In genomic region chr9:130921483-130921806, GRCh38 we compare ENCODE assay signal across 26 cellular contexts. TPM values are rescaled to one million over a fixed set of nuclear protein-coding genes. Genes with fewer than 3 reads are reported as not detected.
"Had no signal": no experiment of that assay in that cellular context is flagged by ENCODE, and none has a peak within 500 bp of the region (broad histone marks: within the 10 kb centered on the region; RNA-seq: fewer than 3 reads in every experiment).

No MANE protein-coding gene starts in this region.

- DNase-seq: activated CD4-positive, alpha-beta T cell treated with anti-CD3 and anti-CD28 coated beads for 48 hours; activated CD4-positive, alpha-beta T cell treated with anti-CD3 and anti-CD28 coated beads, Interleukin-2, amount 50 U/mL, for 48 hours; activated CD4-positive, CD25-positive, alpha-beta regulatory T cell treated with anti-CD3 and anti-CD28 coated beads, Interleukin-2, amount 50 U/mL, for 72 hours; activated CD8-positive, alpha-beta memory T cell treated with anti-CD3 and anti-CD28 coated beads for 24 hours; activated gamma-delta T cell; activated naive CD4-positive, alpha-beta T cell treated with anti-CD3 and anti-CD28 coated beads for 36 hours; activated T-cell treated with anti-CD3 and anti-CD28 coated beads, Interleukin-2, amount 50 U/mL, for 4 hours; amygdala; brain microvascular endothelial cell; KBM-7; NCI-H1092; NCI-H1417; NCI-H1694; NCI-H2029; NCI-H524; PC-3; SHP77 had no signal

- H3K9me3 ChIP-seq: SJSA1 had no signal

- H3K27ac Mint-ChIP-seq: activated naive CD4-positive, alpha-beta T cell treated with anti-CD3 and anti-CD28 coated beads for 36 hours; activated naive CD8-positive, alpha-beta T cell; T-helper 1 cell treated with Interleukin-12 subunit alpha and Interleukin-12 subunit beta and Interleukin-4 antibody, amounts not matched to agents 30 μg/mL and 1 μg/mL, for 36 hours; WTC11 had no signal

- H3K4me3 Mint-ChIP-seq: activated naive CD4-positive, alpha-beta T cell treated with anti-CD3 and anti-CD28 coated beads for 36 hours; activated naive CD8-positive, alpha-beta T cell; activated T-cell treated with anti-CD3 and anti-CD28 coated beads, Interleukin-2, amount 50 U/mL, for 4 hours; T-helper 1 cell treated with Interleukin-12 subunit alpha and Interleukin-12 subunit beta and Interleukin-4 antibody, amounts not matched to agents 30 μg/mL and 1 μg/mL, for 36 hours; WTC11 had no signal

- H3K27me3 Mint-ChIP-seq: activated naive CD8-positive, alpha-beta T cell had no signal

- H3K4me1 ChIP-seq: SJSA1 had no signal

- H3K36me3 ChIP-seq: brain microvascular endothelial cell, cardiac muscle cell, SJSA1 had no signal

- H3K27ac ChIP-seq: brain microvascular endothelial cell, cardiac muscle cell, SJSA1 had no signal

- H3K9me3 Mint-ChIP-seq: activated naive CD4-positive, alpha-beta T cell treated with anti-CD3 and anti-CD28 coated beads for 36 hours; activated T-cell treated with anti-CD3 and anti-CD28 coated beads, Interleukin-2, amount 50 U/mL, for 4 hours; T-helper 1 cell treated with Interleukin-12 subunit alpha and Interleukin-12 subunit beta and Interleukin-4 antibody, amounts not matched to agents 30 μg/mL and 1 μg/mL, for 36 hours; WTC11 had no signal

- H3K4me3 ChIP-seq: cardiac muscle cell, SJSA1 had no signal

- ATAC-seq: activated T-cell treated with anti-CD3 and anti-CD28 coated beads, Interleukin-2, amount 50 U/mL, for 4 hours; PC-3; SK-N-SH treated with all-trans-retinoic acid at 6 μM for 48 hours; WTC11 had no signal

- H3K27me3 ChIP-seq: cardiac muscle cell had no signal

- H3K36me3 Mint-ChIP-seq: activated naive CD8-positive, alpha-beta T cell; WTC11 had no signal

RNA-seq across cellular contexts. Expression of gene FIBCD1, which starts 17.6 kb away (rescaled TPM):
- total RNA-seq: activated naive CD4-positive, alpha-beta T cell treated with anti-CD3 and anti-CD28 coated beads for 36 hours; activated T-cell treated with anti-CD3 and anti-CD28 coated beads, Interleukin-2, amount 50 U/mL, for 4 hours had no signal

RNA-seq across cellular contexts. Expression of gene QRFP, which starts 24.8 kb away (rescaled TPM):
- total RNA-seq: activated naive CD4-positive, alpha-beta T cell treated with anti-CD3 and anti-CD28 coated beads for 36 hours; activated T-cell treated with anti-CD3 and anti-CD28 coated beads, Interleukin-2, amount 50 U/mL, for 4 hours; astrocyte; cardiac muscle cell; LHCN-M2; M059J; PC-3; SJSA1; WTC11 had no signal
